ENCODE assay signal across 28 cellular contexts in the genomic region with DNA sequence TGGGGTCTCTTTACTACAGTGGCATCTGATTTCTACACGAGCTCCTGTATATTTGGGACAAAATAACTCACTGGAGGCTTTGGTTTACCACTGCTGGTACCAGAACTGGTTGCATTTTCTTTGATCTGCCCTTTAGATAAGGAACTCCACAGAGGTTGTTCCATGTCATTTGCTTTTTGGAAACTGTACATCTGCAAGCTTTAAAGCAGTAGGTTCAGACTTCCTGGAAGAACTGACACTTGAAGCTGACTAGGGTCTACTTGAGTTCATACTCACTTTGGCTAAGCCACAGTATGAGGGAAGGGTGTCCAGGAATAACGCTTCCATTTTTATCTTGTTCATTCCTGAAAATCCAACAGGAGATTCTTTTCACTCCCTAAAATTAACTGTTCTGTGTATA.
DNase-seq lines count a peak whose midpoint lies in the region; ATAC-seq, FAIRE-seq and TF ChIP-seq lines count a peak whose summit lies in the region.
"Had no signal": no experiment of that assay in that cellular context is flagged by ENCODE, and none has a peak within 500 bp of the region (broad histone marks: within the 10 kb centered on the region; RNA-seq: fewer than 3 reads in every experiment).

No MANE protein-coding gene starts in this region.

- FAIRE-seq in keratinocyte (lab: Jason Lieb, UNC) (peak; percentile 9), urothelium cell line (lab: Jason Lieb, UNC) (no peak)
- FAIRE-seq: H1 had no signal

- no peak overlapping the region for H3K4me2 ChIP-seq in keratinocyte (ENCODE audit: control insufficient read depth, extremely low read depth, insufficient read depth, low read depth, low read length)

- H3K9ac ChIP-seq in keratinocyte (ENCODE audit: control insufficient read depth, extremely low read depth, insufficient read depth, low read length) = no peak overlapping the region

- H4K20me1 ChIP-seq in keratinocyte (ENCODE audit: control insufficient read depth, extremely low read depth, insufficient read depth, low read length) = no peaks in the 10 kb centered on the region

- TF ChIP-seq CTCF in keratinocyte (optimal IDR thresholded peaks at IDR 0.05 in 1 of 3, IDR thresholded peaks at IDR 0.05 in 1 of 3, conservative IDR thresholded peaks at IDR 0.05 in 1 of 3; ENCODE audit: extremely low read depth in 1 of 3, insufficient read depth in 2 of 3, low read length in 3 of 3) (no peak), thoracic aorta (IDR thresholded peaks at IDR 0.05) (no peak)

- no peak for DNase-seq in activated naive CD8-positive, alpha-beta T cell treated with anti-CD3 and anti-CD28 coated beads for 36 hours
- peak; percentile 80 for DNase-seq in RPMI7951 (ENCODE audit: low read depth)
- DNase-seq in keratinocyte (ENCODE audit: low read depth, low spot score) = no peak
- DNase-seq in thoracic aorta (ENCODE audit: low spot score) = no peak
- DNase-seq in nucleus accumbens (lab: John Stamatoyannopoulos, UW) = no peak
- DNase-seq in urothelium cell line (ENCODE audit: low spot score) = no peak
- DNase-seq: activated CD8-positive, alpha-beta T cell treated with anti-CD3 and anti-CD28 coated beads for 36 hours; aorta; CD8-positive, alpha-beta memory T cell; cortex of kidney; esophagus squamous epithelium; hippocampal formation; NCI-H1105; NCI-H1930; NCI-H526; nephron progenitor cell; NK-92 treated with Interleukin-12 subunit alpha and Interleukin-12 subunit beta, amount 100 ng/mL, for 24 hours; ovary; uterus had no signal

- H3K27ac ChIP-seq in keratinocyte (ENCODE audit: control insufficient read depth, insufficient read depth, low read length) = peak overlapping the region; percentile 3
- H3K27ac ChIP-seq in thoracic aorta = peak overlapping the region; percentile 66 to 88
- H3K27ac ChIP-seq: ovary, RWPE1 had no signal

- ATAC-seq in thoracic aorta (ENCODE audit: insufficient number of reproducible peaks, low FRiP score, low read depth) = no peak
- ATAC-seq in HG03469 (IDR thresholded peaks at IDR 0.05; ENCODE audit: unreplicated experiment) = no peak
- ATAC-seq: activated CD8-positive, alpha-beta T cell treated with anti-CD3 and anti-CD28 coated beads for 36 hours; gastroesophageal sphincter; left lobe of liver had no signal

- H3K9me3 ChIP-seq in keratinocyte (ENCODE audit: control insufficient read depth, low read depth, low read length) (no peaks in the 10 kb centered on the region), thoracic aorta (no peaks in the 10 kb centered on the region)
- H3K9me3 ChIP-seq: esophagus squamous epithelium, gastroesophageal sphincter, ovary, uterus had no signal

- dilution Hi-C loops in keratinocyte (cut with MboI; ENCODE audit: extremely low pct_ligation_motif_present, low sequenced_read_pairs) = no loop called here

- no peaks in the 10 kb centered on the region for H3K9me3 Mint-ChIP-seq in activated naive CD8-positive, alpha-beta T cell (ENCODE audit: low read depth)
- H3K9me3 Mint-ChIP-seq in activated naive CD8-positive, alpha-beta T cell treated with anti-CD3 and anti-CD28 coated beads for 36 hours = no peaks in the 10 kb centered on the region
- H3K9me3 Mint-ChIP-seq: activated CD8-positive, alpha-beta T cell treated with anti-CD3 and anti-CD28 coated beads for 36 hours; activated naive CD4-positive, alpha-beta T cell treated with anti-CD3 and anti-CD28 coated beads, Interleukin-2, amount 50 U/mL, for 24 hours; CD8-positive, alpha-beta memory T cell; IgD-negative memory B cell; nephron progenitor cell had no signal

- H3K27me3 ChIP-seq in keratinocyte (ENCODE audit: control insufficient read depth, extremely low read depth, insufficient read depth, low read length) (no peaks in the 10 kb centered on the region), thoracic aorta (replicated peaks; ENCODE audit: insufficient read depth) (no peaks in the 10 kb centered on the region)
- H3K27me3 ChIP-seq: esophagus squamous epithelium, gastroesophageal sphincter, ovary, uterus had no signal

- H3K4me3 Mint-ChIP-seq in activated naive CD8-positive, alpha-beta T cell = no peak overlapping the region
- H3K4me3 Mint-ChIP-seq in activated naive CD8-positive, alpha-beta T cell treated with anti-CD3 and anti-CD28 coated beads for 36 hours = no peak overlapping the region
- H3K4me3 Mint-ChIP-seq: activated CD8-positive, alpha-beta T cell treated with anti-CD3 and anti-CD28 coated beads for 36 hours; activated naive CD4-positive, alpha-beta T cell treated with anti-CD3 and anti-CD28 coated beads, Interleukin-2, amount 50 U/mL, for 24 hours; IgD-negative memory B cell; nephron progenitor cell had no signal

- no peak overlapping the region for H2AFZ ChIP-seq in keratinocyte (ENCODE audit: control insufficient read depth, low read length)

- peaks cover 6% of the 10 kb centered on the region for H3K4me1 Mint-ChIP-seq in activated naive CD8-positive, alpha-beta T cell (ENCODE audit: low read depth)
- peaks cover 9% of the 10 kb centered on the region for H3K4me1 Mint-ChIP-seq in activated naive CD8-positive, alpha-beta T cell treated with anti-CD3 and anti-CD28 coated beads for 36 hours

- no peaks in the 10 kb centered on the region for H3K36me3 Mint-ChIP-seq in activated naive CD8-positive, alpha-beta T cell
- H3K36me3 Mint-ChIP-seq in activated naive CD8-positive, alpha-beta T cell treated with anti-CD3 and anti-CD28 coated beads for 36 hours = no peaks in the 10 kb centered on the region
- H3K36me3 Mint-ChIP-seq: activated naive CD4-positive, alpha-beta T cell treated with anti-CD3 and anti-CD28 coated beads, Interleukin-2, amount 50 U/mL, for 24 hours; CD8-positive, alpha-beta memory T cell had no signal

- H3K36me3 ChIP-seq in keratinocyte (ENCODE audit: control insufficient read depth in 2 of 2, extremely low read depth in 1 of 2, insufficient read depth in 2 of 2, low read length in 2 of 2) (peaks cover 3 to 5% of the 10 kb centered on the region in 2 experiments), thoracic aorta (peaks cover 4% of the 10 kb centered on the region)
- H3K36me3 ChIP-seq: ovary, uterus had no signal

- H3K27ac Mint-ChIP-seq in activated naive CD8-positive, alpha-beta T cell = peak overlapping the region; percentile 16
- H3K27ac Mint-ChIP-seq in activated naive CD8-positive, alpha-beta T cell treated with anti-CD3 and anti-CD28 coated beads for 36 hours = no peak overlapping the region
- H3K27ac Mint-ChIP-seq: activated CD8-positive, alpha-beta T cell treated with anti-CD3 and anti-CD28 coated beads for 36 hours; activated naive CD4-positive, alpha-beta T cell treated with anti-CD3 and anti-CD28 coated beads, Interleukin-2, amount 50 U/mL, for 24 hours; activated T-helper 2 cell treated with anti-CD3 and anti-CD28 coated beads, Interferon-gamma antibody, Interleukin-2, Interleukin-4, amounts not matched to agents 10 μg/mL and 5 μg/mL and 100 μg/mL, durations not matched to agents 14 hours and 24 hours and 36 hours; CD8-positive, alpha-beta memory T cell; IgD-negative memory B cell had no signal

- peaks cover 41% of the 10 kb centered on the region for H3K79me2 ChIP-seq in keratinocyte (ENCODE audit: control insufficient read depth, insufficient read depth, low read length)

- peaks cover 3% of the 10 kb centered on the region for H3K9me1 ChIP-seq in keratinocyte (ENCODE audit: control insufficient read depth, extremely low read depth, insufficient read depth, low read length)

- H3K4me1 ChIP-seq in keratinocyte (ENCODE audit: control insufficient read depth, extremely low read depth, insufficient read depth, low read length) (peaks cover 45% of the 10 kb centered on the region), thoracic aorta (ENCODE audit: control insufficient read depth in 1 of 2, low read depth in 2 of 2) (peaks cover 63 to 86% of the 10 kb centered on the region in 2 donors)

- H3K4me3 ChIP-seq in keratinocyte (ENCODE audit: control insufficient read depth in 2 of 3, extremely low read depth in 1 of 3, insufficient read depth in 2 of 3, low read depth in 1 of 3, low read length in 3 of 3) = no peak overlapping the region
- H3K4me3 ChIP-seq in thoracic aorta = no peak overlapping the region
- H3K4me3 ChIP-seq: esophagus squamous epithelium, gastroesophageal sphincter, ovary, uterus had no signal

- no peaks in the 10 kb centered on the region for H3K27me3 Mint-ChIP-seq in activated naive CD8-positive, alpha-beta T cell
- H3K27me3 Mint-ChIP-seq in activated naive CD8-positive, alpha-beta T cell treated with anti-CD3 and anti-CD28 coated beads for 36 hours = peaks cover 3% of the 10 kb centered on the region
- H3K27me3 Mint-ChIP-seq: activated naive CD4-positive, alpha-beta T cell treated with anti-CD3 and anti-CD28 coated beads, Interleukin-2, amount 50 U/mL, for 24 hours had no signal
